Comparison of ENCODE assay signal across 1 cellular context in genomic region chr1:109984190-109984455, GRCh38.
TF ChIP-seq lines count a peak whose summit lies in the region.

No MANE protein-coding gene starts in this region.

TF ChIP-seq in SK-N-SH treated with all-trans-retinoic acid at 6 μM for 48 hours, 23 proteins besides CTCF, POLR2A, EP300 and RAD21 (continued from another document):
- no peak for TF ChIP-seq CREB5 (CRISPR knock-in tag; IDR thresholded peaks at IDR 0.05; ENCODE audit: low read depth)
